29 cellular contexts compared by ENCODE assay signal in the genomic region with DNA sequence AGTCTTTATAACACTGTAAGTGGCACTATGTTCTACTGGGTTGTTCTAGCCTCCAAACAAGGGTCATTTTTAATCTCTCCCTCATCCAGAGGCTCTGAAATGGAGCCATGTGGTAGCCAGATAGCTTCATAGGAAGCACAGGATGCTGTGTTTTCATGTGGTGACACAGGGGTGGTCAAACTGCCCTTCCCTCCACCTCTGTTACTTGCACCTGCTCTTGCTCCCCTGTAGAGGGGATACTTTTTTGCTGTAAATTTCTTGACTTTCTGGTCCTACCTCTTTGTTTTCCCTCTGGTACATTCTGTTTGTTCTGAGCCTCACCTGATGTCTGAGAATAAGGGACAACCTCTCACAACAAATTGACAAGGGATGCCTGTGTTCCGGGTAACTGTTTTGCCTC.
"Had no signal": no experiment of that assay in that cellular context is flagged by ENCODE, and none has a peak within 500 bp of the region (broad histone marks: within the 10 kb centered on the region; RNA-seq: fewer than 3 reads in every experiment).

No MANE protein-coding gene starts in this region.

- H3K36me3 ChIP-seq: left lung, lower lobe of right lung, ovary, right atrium auricular region, right lobe of liver, stomach, thyroid gland, transverse colon, upper lobe of left lung, vagina had no signal

- H3K4me2 ChIP-seq: smooth muscle cell had no signal

- H3K36me3 Mint-ChIP-seq: immature natural killer cell, mesothelial cell of epicardium, naive B cell, natural killer cell had no signal

- H3K27me3 ChIP-seq: left lung, ovary, right atrium auricular region, right lobe of liver, stomach, testis, thyroid gland, transverse colon, upper lobe of left lung, vagina had no signal

- H3K27ac Mint-ChIP-seq: immature natural killer cell; mesothelial cell of epicardium; naive B cell; natural killer cell; nephron progenitor cell; progenitor cell of endocrine pancreas; stimulated activated naive B cell treated with anti-CD40 and anti-IgM and Interleukin-4, amounts not matched to agents 10 μg/mL and 1 μg/mL and 100 μg/mL, for 72 hours had no signal

- H3K9me3 Mint-ChIP-seq: mesothelial cell of epicardium had no signal

- H3K4me1 ChIP-seq: left lung, lower lobe of right lung, right atrium auricular region, right lobe of liver, stomach, transverse colon, upper lobe of left lung, vagina had no signal

- H3K4me3 ChIP-seq: left lung, lower lobe of right lung, ovary, right atrium auricular region, right lobe of liver, smooth muscle cell, stomach, testis, thyroid gland, transverse colon, upper lobe of left lung, vagina had no signal

- H3K27ac ChIP-seq: left lung, lower lobe of right lung, ovary, right atrium auricular region, right lobe of liver, stomach, thyroid gland, transverse colon, upper lobe of left lung, vagina had no signal

- H3K4me1 Mint-ChIP-seq: immature natural killer cell; mesothelial cell of epicardium; naive B cell; stimulated activated naive B cell treated with anti-CD40 and anti-IgM and Interleukin-4, amounts not matched to agents 10 μg/mL and 1 μg/mL and 100 μg/mL, for 72 hours had no signal

- DNase-seq: hippocampal formation; immature natural killer cell; kidney; left colon; left lung; lower lobe of right lung; mammary epithelial cell; mesenchymal stem cell; naive B cell; natural killer cell; nephron progenitor cell; ovary; stimulated activated CD4-positive, alpha-beta T cell treated with anti-CD3 and anti-CD28 coated beads, Interleukin-12 subunit alpha, Interleukin-12 subunit beta, amount 100 ng/mL, for 4 hours; stimulated activated CD4-positive, alpha-beta T cell treated with anti-CD3 and anti-CD28 coated beads, Interleukin-15, amount 100 ng/mL, for 24 hours; stimulated activated CD4-positive, alpha-beta T cell treated with anti-CD3 and anti-CD28 coated beads, Interleukin-2, amount 100 ng/mL, for 24 hours; stimulated activated CD4-positive, alpha-beta T cell treated with anti-CD3 and anti-CD28 coated beads, Interleukin-4, amount 100 ng/mL, for 1 hour; stimulated activated naive B cell treated with anti-CD40 and anti-IgM and Interleukin-4, amounts not matched to agents 10 μg/mL and 1 μg/mL and 100 μg/mL, for 72 hours; stimulated activated naive CD8-positive, alpha-beta T cell treated with anti-CD3 and anti-CD28 coated beads, Interleukin-15, Interleukin-2, amounts not matched to agents 100 U/mL and 50 U/mL, for 24 hours; stomach; testis; thyroid gland; transverse colon; upper lobe of left lung had no signal

- H3K9me3 ChIP-seq: left lung, lower lobe of right lung, ovary, right atrium auricular region, right lobe of liver, stomach, testis, thyroid gland, transverse colon, upper lobe of left lung, vagina had no signal

- H3K4me3 Mint-ChIP-seq: immature natural killer cell; mesothelial cell of epicardium; naive B cell; natural killer cell; nephron progenitor cell; stimulated activated naive B cell treated with anti-CD40 and anti-IgM and Interleukin-4, amounts not matched to agents 10 μg/mL and 1 μg/mL and 100 μg/mL, for 72 hours had no signal
